In the genomic region with DNA sequence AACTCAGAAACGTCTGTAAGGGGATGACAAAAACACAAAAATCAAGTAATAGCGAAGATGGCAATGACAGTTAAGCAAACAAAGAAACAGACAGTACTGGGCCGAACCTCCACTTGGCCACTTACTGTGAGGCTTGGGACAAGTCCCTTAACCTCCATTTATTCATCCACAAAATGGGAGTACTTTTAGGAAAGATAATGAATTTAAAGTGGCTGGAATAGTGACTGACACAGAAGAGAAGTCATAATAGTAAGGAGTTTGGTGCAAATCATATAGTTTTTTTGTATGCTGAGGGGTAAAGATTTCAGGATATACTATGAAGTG, we compare ENCODE assay signal across 9 cellular contexts. TPM values are rescaled to one million over a fixed set of nuclear protein-coding genes. Genes with fewer than 3 reads are reported as not detected.
DNase-seq lines count a peak whose midpoint lies in the region; ATAC-seq and TF ChIP-seq lines count a peak whose summit lies in the region.
"Had no signal": no experiment of that assay in that cellular context is flagged by ENCODE, and none has a peak within 500 bp of the region (broad histone marks: within the 10 kb centered on the region; RNA-seq: fewer than 3 reads in every experiment).

No MANE protein-coding gene starts in this region.

- TF ChIP-seq EP300 in gastroesophageal sphincter (IDR thresholded peaks at IDR 0.05) = no peak

- H3K4me2 ChIP-seq in HCT116 (ENCODE audit: low read length) = peak overlapping the region; percentile 90

- no peaks in the 10 kb centered on the region for H3K9me2 ChIP-seq in HCT116 (ENCODE audit: insufficient read depth)

- peak; percentile 8 for TF ChIP-seq POLR2A in HCT116 (IDR thresholded peaks at IDR 0.05; ENCODE audit: borderline replicate concordance, extremely low read depth, insufficient read depth, insufficient read length)
- TF ChIP-seq POLR2A in gastroesophageal sphincter (IDR thresholded peaks at IDR 0.05) = no peak

- POLR2A ChIA-PET in HCT116 (lab: Charles Lee) (interaction anchor here (0.7 to 1.5 kb wide), 2 partner anchors 99 to 714 kb away, joined by 3 to 4 read pairs; no protein-coding TSS in a partner anchor), T-cell (lab: Charles Lee) (interaction anchor here in 1 of 2 donors (0.7 kb wide), 1 partner anchor 441 kb away, joined by 12 read pairs; no protein-coding TSS in a partner anchor)

- H3K9me3 ChIP-seq in HCT116 (ENCODE audit: control insufficient read depth in 1 of 2, insufficient read depth in 1 of 2, low read depth in 1 of 2, low read length in 2 of 2) (no peaks in the 10 kb centered on the region), gastroesophageal sphincter (no peaks in the 10 kb centered on the region)

- TF ChIP-seq CTCF in HCT116 (IDR thresholded peaks at IDR 0.05 in 2 of 3, conservative IDR thresholded peaks at IDR 0.05 in 1 of 3; ENCODE audit: borderline replicate concordance in 1 of 3, insufficient read depth in 1 of 3, low read depth in 2 of 3, low read length in 2 of 3) (no peak), gastroesophageal sphincter (IDR thresholded peaks at IDR 0.05) (no peak)

- H3K4me3 ChIP-seq in HCT116 (replicated peaks in 1 of 2; ENCODE audit: low read depth in 1 of 2, low read length in 2 of 2) (peak overlapping the region in 1 of 2 experiments; percentile 57; a peak in 3 of 4 replicates), gastroesophageal sphincter (no peak overlapping the region)

- H3K4me1 ChIP-seq in HCT116 (ENCODE audit: control insufficient read depth in 1 of 2, insufficient read depth in 2 of 2, low read length in 2 of 2) (peaks cover 19 to 49% of the 10 kb centered on the region in 2 experiments), gastroesophageal sphincter (peaks cover 0 to 12% (median 0%) of the 10 kb centered on the region in 3 donors)

- WGBS in gastroesophageal sphincter (ENCODE audit: low coverage in 1 of 2), 2 donors = 57 to 66% methylated on average over 3 of the region's 3 CpGs

- H3K27ac ChIP-seq in HCT116 (ENCODE audit: low read depth, low read length) (peak overlapping the region; percentile 84), gastroesophageal sphincter (peak overlapping the region in 3 of 4 donors; percentile 62 to 69 (median 66))

- no peak for DNase-seq in HCT116 (ENCODE audit: low read depth, low spot score)
- no peak for DNase-seq in T-cell
- DNase-seq in stimulated activated naive B cell treated with anti-CD40 and anti-IgM and Interleukin-4, amounts not matched to agents 10 μg/mL and 1 μg/mL and 100 μg/mL, for 72 hours = no peak
- DNase-seq in NCI-H1105 treated with DMSO at 0.1 percent for 48 hours (lab: John Stamatoyannopoulos, UW) = no peak
- DNase-seq: left colon had no signal

- no peak for TF ChIP-seq RAD21 in HCT116 (IDR thresholded peaks at IDR 0.05; ENCODE audit: low read depth)

- BruUV-seq in HCT116 (replicated peaks; lab: Mats Ljungman, UMichigan) = TSS peak; percentile 91

- RAD21 ChIA-PET in HCT116 (lab: Charles Lee; ENCODE audit: low non-redundant PET in 1 of 2, low total read pairs in 2 of 2, uncharacterized antibody in 2 of 2, unreplicated experiment in 2 of 2) = no interaction called here

- no peak for ATAC-seq in HCT116
- ATAC-seq in T-cell (replicated peaks in 1 of 4) = no peak
- ATAC-seq in gastroesophageal sphincter = no peak
- ATAC-seq in stimulated activated naive B cell treated with anti-CD40 and anti-IgM and Interleukin-4, amounts not matched to agents 10 μg/mL and 1 μg/mL and 100 μg/mL, for 72 hours (replicated peaks) = no peak
- ATAC-seq in HG03280 (IDR thresholded peaks at IDR 0.05; ENCODE audit: unreplicated experiment) = no peak
- ATAC-seq in GM18861 (IDR thresholded peaks at IDR 0.05; ENCODE audit: unreplicated experiment) = no peak

- no peaks in the 10 kb centered on the region for H4K20me1 ChIP-seq in HCT116 (ENCODE audit: insufficient read depth)

- H3K36me3 ChIP-seq in HCT116 (ENCODE audit: control insufficient read depth in 1 of 2, insufficient read depth in 2 of 2, low read length in 2 of 2) = no peaks in the 10 kb centered on the region
- H3K36me3 ChIP-seq in gastroesophageal sphincter = no peaks in the 10 kb centered on the region

- peak overlapping the region; percentile 53 for H3K9ac ChIP-seq in HCT116 (ENCODE audit: low read length)

- CTCF ChIA-PET in HCT116 (lab: Charles Lee) (no interaction called here), T-cell (lab: Charles Lee) (interaction anchor here in 1 of 2 donors (0.6 to 0.9 kb wide), 2 partner anchors 99 to 368 kb away, joined by 3 to 13 read pairs; no protein-coding TSS in a partner anchor)

- H3K27me3 Mint-ChIP-seq in T-cell = peaks cover 0 to 1% of the 10 kb centered on the region in 2 donors
- no peaks in the 10 kb centered on the region for H3K27me3 Mint-ChIP-seq in stimulated activated naive B cell treated with anti-CD40 and anti-IgM and Interleukin-4, amounts not matched to agents 10 μg/mL and 1 μg/mL and 100 μg/mL, for 72 hours

- H3K9me3 Mint-ChIP-seq in T-cell = no peaks in the 10 kb centered on the region
- H3K9me3 Mint-ChIP-seq in stimulated activated naive B cell treated with anti-CD40 and anti-IgM and Interleukin-4, amounts not matched to agents 10 μg/mL and 1 μg/mL and 100 μg/mL, for 72 hours = no peaks in the 10 kb centered on the region

- peak overlapping the region; percentile 89 to 96 for H3K27ac Mint-ChIP-seq in T-cell
- peak overlapping the region; percentile 96 for H3K27ac Mint-ChIP-seq in stimulated activated naive B cell treated with anti-CD40 and anti-IgM and Interleukin-4, amounts not matched to agents 10 μg/mL and 1 μg/mL and 100 μg/mL, for 72 hours

- peak overlapping the region in 2 of 3 donors; percentile 69 to 74 for H3K4me3 Mint-ChIP-seq in T-cell
- peak overlapping the region; percentile 52 to 62 for H3K4me3 Mint-ChIP-seq in stimulated activated naive B cell treated with anti-CD40 and anti-IgM and Interleukin-4, amounts not matched to agents 10 μg/mL and 1 μg/mL and 100 μg/mL, for 72 hours

- peaks cover 34 to 54% (median 48%) of the 10 kb centered on the region in 3 donors for H3K4me1 Mint-ChIP-seq in T-cell
- peaks cover 31 to 39% of the 10 kb centered on the region in 2 donors for H3K4me1 Mint-ChIP-seq in stimulated activated naive B cell treated with anti-CD40 and anti-IgM and Interleukin-4, amounts not matched to agents 10 μg/mL and 1 μg/mL and 100 μg/mL, for 72 hours

- H3K79me2 ChIP-seq in HCT116 (ENCODE audit: insufficient read depth, low read length) = no peaks in the 10 kb centered on the region

- H3K27me3 ChIP-seq in HCT116 (ENCODE audit: insufficient read depth, low read length) (no peaks in the 10 kb centered on the region), gastroesophageal sphincter (no peaks in the 10 kb centered on the region)

- no peaks in the 10 kb centered on the region for H3K36me3 Mint-ChIP-seq in T-cell
- no peaks in the 10 kb centered on the region for H3K36me3 Mint-ChIP-seq in stimulated activated naive B cell treated with anti-CD40 and anti-IgM and Interleukin-4, amounts not matched to agents 10 μg/mL and 1 μg/mL and 100 μg/mL, for 72 hours

- peak overlapping the region; percentile 27 for H2AFZ ChIP-seq in HCT116 (ENCODE audit: low read depth, low read length, poor library complexity, severe bottlenecking)

- intact Hi-C loops in HCT116 (cut with micrococcal nuclease) = loop anchor here (5.0 to 10.0 kb wide), 3 partner anchors 676 to 796 kb away; no protein-coding TSS in a partner anchor

TF ChIP-seq in HCT116, 20 proteins besides CTCF, POLR2A, EP300 and RAD21:
- TF ChIP-seq, protein P1, sequence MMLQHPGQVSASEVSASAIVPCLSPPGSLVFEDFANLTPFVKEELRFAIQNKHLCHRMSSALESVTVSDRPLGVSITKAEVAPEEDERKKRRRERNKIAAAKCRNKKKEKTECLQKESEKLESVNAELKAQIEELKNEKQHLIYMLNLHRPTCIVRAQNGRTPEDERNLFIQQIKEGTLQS (IDR thresholded peaks at IDR 0.05) = no peak
- TF ChIP-seq ELF1 (IDR thresholded peaks at IDR 0.05; ENCODE audit: borderline replicate concordance, low read depth) (no peak), CBX3 (IDR thresholded peaks at IDR 0.05; ENCODE audit: low read depth) (peak; percentile 6; the same call in 1 of the 2 replicates), SRF (IDR thresholded peaks at IDR 0.05; ENCODE audit: low read depth) (no peak), SIN3A (IDR thresholded peaks at IDR 0.05; ENCODE audit: low read depth) (peak; percentile 16; the same call in 1 of the 2 replicates)
TF ChIP-seq in HCT116: peak in this region for 2.

RNA-seq across cellular contexts. Expression of gene TLR6, which starts 1.4 kb away (rescaled TPM):
- total RNA-seq in HCT116 (2021; ENCODE audit: unreplicated experiment) (4.8 TPM), T-cell (1 to 10 TPM; 2.3 to 7.7 (median 3.2) TPM), gastroesophageal sphincter (1 to 10 TPM; 1.4 to 2.4 (median 2.0) TPM)
- polyA plus RNA-seq in HCT116 (2012) = 0.66 and 0.92 TPM in 2 replicates

RNA-seq across cellular contexts. Expression of gene FAM114A1, which starts 9.5 kb away (rescaled TPM):
- total RNA-seq in HCT116 (2021; ENCODE audit: unreplicated experiment) (35.6 TPM), T-cell (under 1 TPM in 4 of 5 donors, not detected in 1; 0.35 to 0.79 (median 0.39) TPM), gastroesophageal sphincter (100 to 1,000 TPM in 2 of 4 donors, 10 to 100 TPM in 2; 90.0 to 155 (median 98.4) TPM)
- polyA plus RNA-seq in HCT116 (2012) = 24.2 and 32.4 TPM in 2 replicates

RNA-seq across cellular contexts. Expression of gene TLR1, which starts 53.5 kb away (rescaled TPM):
- total RNA-seq in HCT116 (2021; ENCODE audit: unreplicated experiment) (1.4 TPM), T-cell (10 to 100 TPM; 10.4 to 26.0 (median 18.0) TPM), gastroesophageal sphincter (10 to 100 TPM in 3 of 4 donors, 1 to 10 TPM in 1; 4.7 to 16.2 (median 11.9) TPM)
- polyA plus RNA-seq in HCT116 (2012) = 0.42 and 0.70 TPM in 2 replicates
- total RNA-seq: HT1080 had no signal

Comparison
In these comparisons a context has a peak if more than half of its experiments do, and no peak if none do; other contexts are left out.
1. RNA of gene FAM114A1, which starts 9.5 kb away (total RNA-seq): 90.0 to 155 TPM in gastroesophageal sphincter and 35.6 TPM in HCT116 (single experiment); 0.35 to 0.79 TPM in T-cell; every median in the first group is over 10 times any median in the second.